8 cellular contexts compared by ENCODE assay signal in genomic region chr2:175168564-175168945, GRCh38. TPM values are rescaled to one million over a fixed set of nuclear protein-coding genes. Genes with fewer than 3 reads are reported as not detected.
DNase-seq lines count a peak whose midpoint lies in the region; ATAC-seq and TF ChIP-seq lines count a peak whose summit lies in the region.

No MANE protein-coding gene starts in this region.

- no peaks in the 10 kb centered on the region for H3K9me3 ChIP-seq in BE2C
- H3K9me3 ChIP-seq in breast epithelium: no peaks in the 10 kb centered on the region

- H3K27me3 ChIP-seq in BE2C: no peaks in the 10 kb centered on the region
- no peaks in the 10 kb centered on the region for H3K27me3 ChIP-seq in breast epithelium

- TF ChIP-seq POLR2A in breast epithelium (IDR thresholded peaks at IDR 0.05): peak; percentile 45

- ATAC-seq in GM19397 (IDR thresholded peaks at IDR 0.05; ENCODE audit: unreplicated experiment) (peak; percentile 16), HG03442 (IDR thresholded peaks at IDR 0.05; ENCODE audit: unreplicated experiment) (peak; percentile 18), naive B cell (ENCODE audit: low read depth in 2 of 2) (peak; percentile 16 to 17)

- intact Hi-C loops in breast epithelium (cut with DNase I; ENCODE audit: low total_unique reads): no loop called here

- peak overlapping the region; percentile 89 to 100 (median 96) for H3K4me3 Mint-ChIP-seq in naive B cell

- H3K27ac Mint-ChIP-seq in naive B cell: peak overlapping the region; percentile 94 to 99 (median 96)

- H3K4me1 ChIP-seq in BE2C: peaks cover 3% of the 10 kb centered on the region; the same call in 1 of the 2 replicates
- H3K4me1 ChIP-seq in breast epithelium: peaks cover 0 to 13% of the 10 kb centered on the region in 2 donors

- no peaks in the 10 kb centered on the region for H3K36me3 Mint-ChIP-seq in naive B cell

- no peaks in the 10 kb centered on the region for H3K9me3 Mint-ChIP-seq in naive B cell

- H3K4me1 Mint-ChIP-seq in naive B cell: peaks cover 22 to 31% (median 30%) of the 10 kb centered on the region in 3 donors

- DNase-seq in BE2C (no peak), breast epithelium (ENCODE audit: low spot score in 2 of 2) (no peak), naive B cell (no peak), hippocampal formation (lab: John Stamatoyannopoulos, UW) (no peak), nucleus accumbens (lab: John Stamatoyannopoulos, UW) (no peak)
- DNase-seq in NK-92 treated with Interleukin-12 subunit alpha and Interleukin-12 subunit beta, amount 100 ng/mL, for 24 hours (lab: John Stamatoyannopoulos, UW): no peak

- H3K36me3 ChIP-seq in BE2C (no peaks in the 10 kb centered on the region), breast epithelium (no peaks in the 10 kb centered on the region)

- peak overlapping the region; percentile 98 for H3K27ac ChIP-seq in breast epithelium

- H3K4me3 ChIP-seq in BE2C (ENCODE audit: low read depth, low read length): peak overlapping the region; percentile 92
- H3K4me3 ChIP-seq in breast epithelium: peak overlapping the region; percentile 74 to 91 (median 82)

- H3K27me3 Mint-ChIP-seq in naive B cell: no peaks in the 10 kb centered on the region

- TF ChIP-seq CTCF in BE2C (IDR thresholded peaks at IDR 0.05; ENCODE audit: low read depth, low read length): no peak
- TF ChIP-seq CTCF in breast epithelium (IDR thresholded peaks at IDR 0.05): no peak

RNA-seq across cellular contexts. Expression of gene ATF2, which starts 0.6 kb away (rescaled TPM):
- polyA plus RNA-seq in BE2C (2012; ENCODE audit: insufficient read depth, insufficient read length, low read depth): 10.3 TPM
- 10 to 100 TPM; 57.0 to 71.7 (median 61.0) TPM for total RNA-seq in breast epithelium
- polyA plus RNA-seq in naive B cell (ENCODE audit: low read depth in 6 of 6): 10 to 100 TPM; 22.9 to 42.8 (median 35.4) TPM

RNA-seq across cellular contexts. Expression of gene ATP5MC3, which starts 13.0 kb away (rescaled TPM):
- 180 TPM for polyA plus RNA-seq in BE2C (2012; ENCODE audit: insufficient read depth, insufficient read length, low read depth)
- 100 to 1,000 TPM; 112 to 125 (median 122) TPM for total RNA-seq in breast epithelium
- 100 to 1,000 TPM; 240 to 369 (median 311) TPM for polyA plus RNA-seq in naive B cell (ENCODE audit: low read depth in 6 of 6)
